12 cellular contexts compared by ENCODE assay signal in the genomic region with DNA sequence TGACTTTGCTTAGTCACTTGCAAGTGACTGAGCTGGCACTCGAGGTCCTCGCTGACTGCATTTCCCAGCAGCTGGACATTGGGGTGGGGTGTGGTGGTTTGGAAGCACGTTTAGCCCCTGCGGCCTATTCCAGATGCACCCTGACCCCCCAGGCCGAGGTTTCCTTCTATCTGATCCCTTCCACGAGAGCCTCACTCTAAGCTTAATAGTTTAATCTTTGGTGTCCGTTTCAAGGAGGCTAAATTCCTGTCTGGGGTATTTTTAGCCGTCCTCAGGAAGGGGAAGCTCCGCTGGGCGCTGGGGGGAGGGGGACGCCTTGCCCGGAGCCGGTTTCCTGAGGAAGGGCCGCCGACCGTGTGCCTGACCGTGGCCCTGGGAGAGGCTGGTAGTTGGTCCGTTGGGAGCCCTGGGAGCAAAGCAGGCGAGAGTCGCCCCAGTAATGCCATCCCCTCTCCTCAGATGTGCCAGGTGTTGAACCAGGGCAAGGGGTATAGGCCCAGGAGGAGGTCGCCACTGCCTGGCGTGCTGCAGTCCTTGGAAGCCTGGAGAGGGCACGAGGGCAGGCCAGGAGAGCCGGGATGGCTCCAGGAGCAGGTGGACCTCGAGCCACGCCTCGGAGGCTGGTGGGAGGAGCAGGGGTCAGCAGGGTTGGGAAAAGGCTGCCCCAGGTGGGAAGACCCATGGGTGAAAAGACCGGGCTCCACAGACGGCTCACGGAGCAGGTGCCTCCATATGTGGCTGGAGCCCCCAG. TPM values are rescaled to one million over a fixed set of nuclear protein-coding genes. Genes with fewer than 3 reads are reported as not detected.
DNase-seq lines count a peak whose midpoint lies in the region; ATAC-seq, FAIRE-seq and TF ChIP-seq lines count a peak whose summit lies in the region.
"Had no signal": no experiment of that assay in that cellular context is flagged by ENCODE, and none has a peak within 500 bp of the region (broad histone marks: within the 10 kb centered on the region; RNA-seq: fewer than 3 reads in every experiment).

No MANE protein-coding gene starts in this region.

- no peaks in the 10 kb centered on the region for H3K9me3 Mint-ChIP-seq in nephron
- no peaks in the 10 kb centered on the region for H3K9me3 Mint-ChIP-seq in naive thymus-derived CD4-positive, alpha-beta T cell
- H3K9me3 Mint-ChIP-seq in CD8-positive, alpha-beta memory T cell, result no peaks in the 10 kb centered on the region
- H3K9me3 Mint-ChIP-seq: activated T-cell treated with anti-CD3 and anti-CD28 coated beads, Interleukin-2, amount 50 U/mL, for 24 hours had no signal

- peak overlapping the region in 2 of 3 experiments; percentile 11 to 48 for H3K27ac Mint-ChIP-seq in nephron
- H3K27ac Mint-ChIP-seq in naive thymus-derived CD4-positive, alpha-beta T cell, result peak overlapping the region in 1 of 9 donors; percentile 14
- peak overlapping the region in 1 of 8 donors; percentile 47 for H3K27ac Mint-ChIP-seq in CD8-positive, alpha-beta memory T cell

- peak; percentile 59 for ATAC-seq in gastroesophageal sphincter
- no peak for ATAC-seq in naive thymus-derived CD4-positive, alpha-beta T cell

- TF ChIP-seq POLR2A in gastroesophageal sphincter (IDR thresholded peaks at IDR 0.05), result no peak
- TF ChIP-seq POLR2A in vagina (IDR thresholded peaks at IDR 0.05), result no peak

- H3K27ac ChIP-seq in gastroesophageal sphincter, result peak overlapping the region in 3 of 4 donors; percentile 76 to 84 (median 78)
- H3K27ac ChIP-seq in vagina, result peak overlapping the region; percentile 70
- H3K27ac ChIP-seq in naive thymus-derived CD4-positive, alpha-beta T cell (ENCODE audit: low read depth, low read length), result no peak overlapping the region
- H3K27ac ChIP-seq in CD8-positive, alpha-beta memory T cell (ENCODE audit: low read depth, low read length), result no peak overlapping the region

- POLR2A ChIA-PET in naive thymus-derived CD4-positive, alpha-beta T cell (lab: Charles Lee), result no interaction called here
- POLR2A ChIA-PET in CD8-positive, alpha-beta memory T cell (lab: Charles Lee), result no interaction called here

- WGBS in gastroesophageal sphincter (ENCODE audit: low coverage in 1 of 2), 2 donors, result 11 to 72% methylated on average over 8 to 16 of the region's 30 CpGs

- H3K4me1 ChIP-seq in gastroesophageal sphincter, result peaks cover 0 to 59% (median 46%) of the 10 kb centered on the region in 3 donors
- peaks cover 52% of the 10 kb centered on the region for H3K4me1 ChIP-seq in vagina
- peaks cover 5 to 22% of the 10 kb centered on the region in 2 donors for H3K4me1 ChIP-seq in naive thymus-derived CD4-positive, alpha-beta T cell (ENCODE audit: control insufficient read depth in 2 of 2, insufficient read depth in 2 of 2, low read length in 2 of 2)
- peaks cover 24% of the 10 kb centered on the region for H3K4me1 ChIP-seq in CD8-positive, alpha-beta memory T cell (ENCODE audit: insufficient read depth, low read length)

- H3K4me1 Mint-ChIP-seq in nephron, result peaks cover 31% of the 10 kb centered on the region
- H3K4me1 Mint-ChIP-seq in naive thymus-derived CD4-positive, alpha-beta T cell, result peaks cover 14 to 37% (median 27%) of the 10 kb centered on the region in 7 donors
- H3K4me1 Mint-ChIP-seq in CD8-positive, alpha-beta memory T cell, result peaks cover 14 to 21% (median 19%) of the 10 kb centered on the region in 3 donors

- TF ChIP-seq CTCF in gastroesophageal sphincter (IDR thresholded peaks at IDR 0.05) (no peak), nephron (IDR thresholded peaks at IDR 0.05; ENCODE audit: unreplicated experiment in 3 of 3) (no peak), vagina (IDR thresholded peaks at IDR 0.05) (no peak)

- H3K36me3 Mint-ChIP-seq in nephron (ENCODE audit: low read depth), result peaks cover 6% of the 10 kb centered on the region
- peaks cover 0 to 5% (median 0%) of the 10 kb centered on the region in 5 donors for H3K36me3 Mint-ChIP-seq in naive thymus-derived CD4-positive, alpha-beta T cell
- peaks cover 0 to 24% (median 3%) of the 10 kb centered on the region in 3 donors for H3K36me3 Mint-ChIP-seq in CD8-positive, alpha-beta memory T cell

- peaks cover 0 to 21% of the 10 kb centered on the region in 2 donors for H3K36me3 ChIP-seq in gastroesophageal sphincter
- peaks cover 2 to 10% of the 10 kb centered on the region in 2 donors for H3K36me3 ChIP-seq in vagina
- peaks cover 0 to 19% (median 3%) of the 10 kb centered on the region in 3 experiments for H3K36me3 ChIP-seq in naive thymus-derived CD4-positive, alpha-beta T cell (ENCODE audit: control insufficient read depth in 2 of 3, insufficient read depth in 3 of 3, low read length in 3 of 3)
- H3K36me3 ChIP-seq in CD8-positive, alpha-beta memory T cell (ENCODE audit: insufficient read depth, low read length), result no peaks in the 10 kb centered on the region

- CTCF ChIA-PET in naive thymus-derived CD4-positive, alpha-beta T cell (lab: Charles Lee), result no interaction called here
- CTCF ChIA-PET in CD8-positive, alpha-beta memory T cell (lab: Charles Lee), result no interaction called here

- intact Hi-C loops in vagina (cut with DNase I), result loop anchor here (10.0 kb wide), 1 partner anchor 160 kb away; no protein-coding TSS in a partner anchor
- intact Hi-C loops in naive thymus-derived CD4-positive, alpha-beta T cell (cut with micrococcal nuclease), result no loop called here

- peak overlapping the region in 1 of 3 experiments; percentile 15 for H3K4me3 Mint-ChIP-seq in nephron
- no peak overlapping the region for H3K4me3 Mint-ChIP-seq in naive thymus-derived CD4-positive, alpha-beta T cell
- no peak overlapping the region for H3K4me3 Mint-ChIP-seq in CD8-positive, alpha-beta memory T cell
- H3K4me3 Mint-ChIP-seq: activated T-cell treated with anti-CD3 and anti-CD28 coated beads, Interleukin-2, amount 50 U/mL, for 24 hours had no signal

- peak; percentile 5 for DNase-seq in NOMO-1 treated with DMSO at 0.1 percent for 48 hours (lab: John Stamatoyannopoulos, UW; ENCODE audit: unreplicated experiment)
- DNase-seq in NOMO-1 treated with dmso at 0.1 percent for 144 hours (lab: John Stamatoyannopoulos, UW; ENCODE audit: unreplicated experiment), result no peak
- DNase-seq in vagina (ENCODE audit: extremely low spot score in 2 of 2), result no peak
- DNase-seq in naive thymus-derived CD4-positive, alpha-beta T cell, result no peak
- no peak for DNase-seq in HTR-8/SVneo (ENCODE audit: insufficient read length, low spot score)
- no peak for DNase-seq in CD8-positive, alpha-beta memory T cell
- DNase-seq: activated T-cell treated with anti-CD3 and anti-CD28 coated beads, Interleukin-2, amount 50 U/mL, for 24 hours; NCI-H187 treated with DMSO at 0.1 percent for 48 hours; SK-N-SH had no signal

- TF ChIP-seq EP300 in gastroesophageal sphincter (IDR thresholded peaks at IDR 0.05), result no peak

- no peak for FAIRE-seq in HTR-8/SVneo (lab: Jason Lieb, UNC)
- FAIRE-seq: A204.1 had no signal

- peaks cover 3% of the 10 kb centered on the region for H3K27me3 Mint-ChIP-seq in nephron (ENCODE audit: low read depth)
- no peaks in the 10 kb centered on the region for H3K27me3 Mint-ChIP-seq in naive thymus-derived CD4-positive, alpha-beta T cell
- no peaks in the 10 kb centered on the region for H3K27me3 Mint-ChIP-seq in CD8-positive, alpha-beta memory T cell
- H3K27me3 Mint-ChIP-seq: activated T-cell treated with anti-CD3 and anti-CD28 coated beads, Interleukin-2, amount 50 U/mL, for 24 hours had no signal

- H3K27me3 ChIP-seq in gastroesophageal sphincter (no peaks in the 10 kb centered on the region), vagina (no peaks in the 10 kb centered on the region)
- no peaks in the 10 kb centered on the region for H3K27me3 ChIP-seq in naive thymus-derived CD4-positive, alpha-beta T cell (ENCODE audit: control insufficient read depth in 2 of 2, insufficient read depth in 2 of 2, low read length in 2 of 2)
- no peaks in the 10 kb centered on the region for H3K27me3 ChIP-seq in CD8-positive, alpha-beta memory T cell (ENCODE audit: insufficient read depth, low read length, poor library complexity, severe bottlenecking)

- H3K4me3 ChIP-seq in gastroesophageal sphincter (peak overlapping the region in 1 of 2 donors; percentile 18), vagina (no peak overlapping the region)
- no peak overlapping the region for H3K4me3 ChIP-seq in naive thymus-derived CD4-positive, alpha-beta T cell (ENCODE audit: low read length)
- H3K4me3 ChIP-seq in CD8-positive, alpha-beta memory T cell (ENCODE audit: low read length), result no peak overlapping the region

- no peaks in the 10 kb centered on the region for H3K9me3 ChIP-seq in gastroesophageal sphincter
- H3K9me3 ChIP-seq in vagina, result no peaks in the 10 kb centered on the region
- H3K9me3 ChIP-seq in naive thymus-derived CD4-positive, alpha-beta T cell (ENCODE audit: control insufficient read depth in 2 of 3, low read length in 3 of 3), result no peaks in the 10 kb centered on the region
- no peaks in the 10 kb centered on the region for H3K9me3 ChIP-seq in CD8-positive, alpha-beta memory T cell (ENCODE audit: low read length)
- H3K9me3 ChIP-seq: SK-N-SH had no signal

RNA-seq across cellular contexts. Expression of gene IDH2, which starts 37.2 kb away (rescaled TPM):
- total RNA-seq in gastroesophageal sphincter (100 to 1,000 TPM in 3 of 4 donors, 10 to 100 TPM in 1; 45.2 to 289 (median 132) TPM), vagina (39.3 TPM)
- 100 to 1,000 TPM in 1 of 5 experiments, 10 to 100 TPM in 4; 32.4 to 230 (median 33.7) TPM for total RNA-seq in naive thymus-derived CD4-positive, alpha-beta T cell
- 10 to 100 TPM; 76.0 to 91.3 TPM for polyA plus RNA-seq in naive thymus-derived CD4-positive, alpha-beta T cell
- 10 to 100 TPM; 72.8 to 73.8 TPM for total RNA-seq in CD8-positive, alpha-beta memory T cell
- polyA plus RNA-seq in CD8-positive, alpha-beta memory T cell, result 148 TPM

Comparison
In these comparisons a context has a peak if more than half of its experiments do, and no peak if none do; other contexts are left out.
1. H3K27ac ChIP-seq: peak in gastroesophageal sphincter (3 of 4) and vagina (single experiment); none in naive thymus-derived CD4-positive, alpha-beta T cell (single experiment) and CD8-positive, alpha-beta memory T cell (single experiment).